ENCODE assay signal across 1 cellular context in the genomic region with DNA sequence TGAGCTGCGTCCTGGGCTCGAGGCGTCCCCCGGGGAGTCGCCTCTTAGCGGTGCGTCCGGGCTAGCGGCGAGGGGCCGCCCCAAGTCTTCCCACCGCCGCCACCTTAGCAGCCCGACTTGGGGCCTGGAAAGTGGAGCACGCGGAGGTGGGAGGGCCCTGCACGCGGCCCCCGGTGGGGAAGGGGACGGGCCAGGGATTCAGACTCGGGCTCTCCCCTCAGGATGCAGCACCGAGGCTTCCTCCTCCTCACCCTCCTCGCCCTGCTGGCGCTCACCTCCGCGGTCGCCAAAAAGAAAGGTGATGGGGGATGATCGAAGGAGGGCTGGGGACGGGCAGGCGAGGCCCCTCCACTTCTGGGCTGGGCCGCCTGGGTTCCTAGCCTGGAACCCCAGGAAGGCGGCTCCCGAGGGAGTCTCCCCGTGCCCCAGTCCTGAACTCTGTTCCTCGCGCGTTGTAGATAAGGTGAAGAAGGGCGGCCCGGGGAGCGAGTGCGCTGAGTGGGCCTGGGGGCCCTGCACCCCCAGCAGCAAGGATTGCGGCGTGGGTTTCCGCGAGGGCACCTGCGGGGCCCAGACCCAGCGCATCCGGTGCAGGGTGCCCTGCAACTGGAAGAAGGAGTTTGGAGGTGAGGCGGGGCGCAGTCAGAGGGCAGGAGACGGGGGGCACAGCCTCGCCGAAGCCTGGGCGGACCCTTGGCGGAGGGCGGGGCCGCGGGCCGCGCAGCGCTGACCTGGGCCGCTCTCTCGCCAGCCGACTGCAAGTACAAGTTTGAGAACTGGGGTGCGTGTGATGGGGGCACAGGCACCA.
TF ChIP-seq lines count a peak whose summit lies in the region.

No MANE protein-coding gene starts in this region.

TF ChIP-seq in K562, 482 proteins besides CTCF, POLR2A, EP300 and RAD21 (continued from another document and continues in another):
- TF ChIP-seq, protein P1, sequence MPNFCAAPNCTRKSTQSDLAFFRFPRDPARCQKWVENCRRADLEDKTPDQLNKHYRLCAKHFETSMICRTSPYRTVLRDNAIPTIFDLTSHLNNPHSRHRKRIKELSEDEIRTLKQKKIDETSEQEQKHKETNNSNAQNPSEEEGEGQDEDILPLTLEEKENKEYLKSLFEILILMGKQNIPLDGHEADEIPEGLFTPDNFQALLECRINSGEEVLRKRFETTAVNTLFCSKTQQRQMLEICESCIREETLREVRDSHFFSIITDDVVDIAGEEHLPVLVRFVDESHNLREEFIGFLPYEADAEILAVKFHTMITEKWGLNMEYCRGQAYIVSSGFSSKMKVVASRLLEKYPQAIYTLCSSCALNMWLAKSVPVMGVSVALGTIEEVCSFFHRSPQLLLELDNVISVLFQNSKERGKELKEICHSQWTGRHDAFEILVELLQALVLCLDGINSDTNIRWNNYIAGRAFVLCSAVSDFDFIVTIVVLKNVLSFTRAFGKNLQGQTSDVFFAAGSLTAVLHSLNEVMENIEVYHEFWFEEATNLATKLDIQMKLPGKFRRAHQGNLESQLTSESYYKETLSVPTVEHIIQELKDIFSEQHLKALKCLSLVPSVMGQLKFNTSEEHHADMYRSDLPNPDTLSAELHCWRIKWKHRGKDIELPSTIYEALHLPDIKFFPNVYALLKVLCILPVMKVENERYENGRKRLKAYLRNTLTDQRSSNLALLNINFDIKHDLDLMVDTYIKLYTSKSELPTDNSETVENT (CRISPR knock-in tag; IDR thresholded peaks at IDR 0.05) = peak; percentile 66; the same call in 1 of the 2 replicates
- TF ChIP-seq TBP (optimal IDR thresholded peaks at IDR 0.05; ENCODE audit: low read depth, low read length) = peak; percentile 46
- TF ChIP-seq ZFPM2 (CRISPR knock-in tag; IDR thresholded peaks at IDR 0.05) = no peak
- TF ChIP-seq GABPB2 (CRISPR knock-in tag; conservative IDR thresholded peaks at IDR 0.05) = no peak
- TF ChIP-seq RNF2 (IDR thresholded peaks at IDR 0.05) = no peak
- peak; percentile 76 for TF ChIP-seq ZFX (CRISPR knock-in tag; IDR thresholded peaks at IDR 0.05)
- no peak for TF ChIP-seq HNRNPLL (IDR thresholded peaks at IDR 0.05; ENCODE audit: low read depth, low read length, poor library complexity, severe bottlenecking)
- no peak for TF ChIP-seq CEBPB (tag; IDR thresholded peaks at IDR 0.05)
- TF ChIP-seq NFRKB (IDR thresholded peaks at IDR 0.05; ENCODE audit: low read depth) = peak; percentile 30; the same call in 1 of the 2 replicates
- TF ChIP-seq HIVEP1 (CRISPR knock-in tag; IDR thresholded peaks at IDR 0.05) = no peak
- peak; percentile 29 for TF ChIP-seq PCBP1 (IDR thresholded peaks at IDR 0.05; ENCODE audit: low read depth, low read length, poor library complexity, severe bottlenecking)
- TF ChIP-seq, protein P2, sequence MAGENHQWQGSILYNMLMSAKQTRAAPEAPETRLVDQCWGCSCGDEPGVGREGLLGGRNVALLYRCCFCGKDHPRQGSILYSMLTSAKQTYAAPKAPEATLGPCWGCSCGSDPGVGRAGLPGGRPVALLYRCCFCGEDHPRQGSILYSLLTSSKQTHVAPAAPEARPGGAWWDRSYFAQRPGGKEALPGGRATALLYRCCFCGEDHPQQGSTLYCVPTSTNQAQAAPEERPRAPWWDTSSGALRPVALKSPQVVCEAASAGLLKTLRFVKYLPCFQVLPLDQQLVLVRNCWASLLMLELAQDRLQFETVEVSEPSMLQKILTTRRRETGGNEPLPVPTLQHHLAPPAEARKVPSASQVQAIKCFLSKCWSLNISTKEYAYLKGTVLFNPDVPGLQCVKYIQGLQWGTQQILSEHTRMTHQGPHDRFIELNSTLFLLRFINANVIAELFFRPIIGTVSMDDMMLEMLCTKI (IDR thresholded peaks at IDR 0.05; ENCODE audit: partially characterized antibody) = no peak
- TF ChIP-seq, protein P3, sequence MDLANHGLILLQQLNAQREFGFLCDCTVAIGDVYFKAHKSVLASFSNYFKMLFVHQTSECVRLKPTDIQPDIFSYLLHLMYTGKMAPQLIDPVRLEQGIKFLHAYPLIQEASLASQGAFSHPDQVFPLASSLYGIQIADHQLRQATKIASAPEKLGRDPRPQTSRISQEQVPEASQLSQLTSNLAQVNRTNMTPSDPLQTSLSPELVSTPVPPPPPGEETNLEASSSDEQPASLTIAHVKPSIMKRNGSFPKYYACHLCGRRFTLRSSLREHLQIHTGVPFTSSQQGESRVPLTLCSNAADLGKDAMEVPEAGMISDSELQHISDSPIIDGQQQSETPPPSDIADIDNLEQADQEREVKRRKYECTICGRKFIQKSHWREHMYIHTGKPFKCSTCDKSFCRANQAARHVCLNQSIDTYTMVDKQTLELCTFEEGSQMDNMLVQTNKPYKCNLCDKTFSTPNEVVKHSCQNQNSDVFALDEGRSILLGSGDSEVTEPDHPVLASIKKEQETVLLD (IDR thresholded peaks at IDR 0.05) = peak; percentile 58
- peak; percentile 75; the same call in 1 of the 2 replicates for TF ChIP-seq RBFOX2 (IDR thresholded peaks at IDR 0.05; ENCODE audit: low read depth, low read length)
- TF ChIP-seq, protein P4, sequence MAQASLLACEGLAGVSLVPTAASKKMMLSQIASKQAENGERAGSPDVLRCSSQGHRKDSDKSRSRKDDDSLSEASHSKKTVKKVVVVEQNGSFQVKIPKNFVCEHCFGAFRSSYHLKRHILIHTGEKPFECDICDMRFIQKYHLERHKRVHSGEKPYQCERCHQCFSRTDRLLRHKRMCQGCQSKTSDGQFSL (CRISPR knock-in tag; IDR thresholded peaks at IDR 0.05) = no peak; the same call in 1 of the 2 replicates
- TF ChIP-seq, protein P4 (tag; IDR thresholded peaks at IDR 0.05) = no peak
- TF ChIP-seq LARP7 (IDR thresholded peaks at IDR 0.05) = no peak
- TF ChIP-seq U2AF1 (optimal IDR thresholded peaks at IDR 0.05; ENCODE audit: low read depth, low read length) = no peak
- TF ChIP-seq E2F5 (CRISPR knock-in tag; IDR thresholded peaks at IDR 0.05) = peak; percentile 12; the same call in 1 of the 2 replicates
- peak; percentile 79 for TF ChIP-seq L3MBTL2 (IDR thresholded peaks at IDR 0.05)
- TF ChIP-seq, protein P5, sequence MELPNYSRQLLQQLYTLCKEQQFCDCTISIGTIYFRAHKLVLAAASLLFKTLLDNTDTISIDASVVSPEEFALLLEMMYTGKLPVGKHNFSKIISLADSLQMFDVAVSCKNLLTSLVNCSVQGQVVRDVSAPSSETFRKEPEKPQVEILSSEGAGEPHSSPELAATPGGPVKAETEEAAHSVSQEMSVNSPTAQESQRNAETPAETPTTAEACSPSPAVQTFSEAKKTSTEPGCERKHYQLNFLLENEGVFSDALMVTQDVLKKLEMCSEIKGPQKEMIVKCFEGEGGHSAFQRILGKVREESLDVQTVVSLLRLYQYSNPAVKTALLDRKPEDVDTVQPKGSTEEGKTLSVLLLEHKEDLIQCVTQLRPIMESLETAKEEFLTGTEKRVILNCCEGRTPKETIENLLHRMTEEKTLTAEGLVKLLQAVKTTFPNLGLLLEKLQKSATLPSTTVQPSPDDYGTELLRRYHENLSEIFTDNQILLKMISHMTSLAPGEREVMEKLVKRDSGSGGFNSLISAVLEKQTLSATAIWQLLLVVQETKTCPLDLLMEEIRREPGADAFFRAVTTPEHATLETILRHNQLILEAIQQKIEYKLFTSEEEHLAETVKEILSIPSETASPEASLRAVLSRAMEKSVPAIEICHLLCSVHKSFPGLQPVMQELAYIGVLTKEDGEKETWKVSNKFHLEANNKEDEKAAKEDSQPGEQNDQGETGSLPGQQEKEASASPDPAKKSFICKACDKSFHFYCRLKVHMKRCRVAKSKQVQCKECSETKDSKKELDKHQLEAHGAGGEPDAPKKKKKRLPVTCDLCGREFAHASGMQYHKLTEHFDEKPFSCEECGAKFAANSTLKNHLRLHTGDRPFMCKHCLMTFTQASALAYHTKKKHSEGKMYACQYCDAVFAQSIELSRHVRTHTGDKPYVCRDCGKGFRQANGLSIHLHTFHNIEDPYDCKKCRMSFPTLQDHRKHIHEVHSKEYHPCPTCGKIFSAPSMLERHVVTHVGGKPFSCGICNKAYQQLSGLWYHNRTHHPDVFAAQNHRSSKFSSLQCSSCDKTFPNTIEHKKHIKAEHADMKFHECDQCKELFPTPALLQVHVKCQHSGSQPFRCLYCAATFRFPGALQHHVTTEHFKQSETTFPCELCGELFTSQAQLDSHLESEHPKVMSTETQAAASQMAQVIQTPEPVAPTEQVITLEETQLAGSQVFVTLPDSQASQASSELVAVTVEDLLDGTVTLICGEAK (IDR thresholded peaks at IDR 0.05) = 0 out of 2 replicates have a peak, but pooled peaks have one; percentile 41
- TF ChIP-seq, protein P5 (CRISPR knock-in tag; IDR thresholded peaks at IDR 0.05) = no peak
- TF ChIP-seq, protein P6, sequence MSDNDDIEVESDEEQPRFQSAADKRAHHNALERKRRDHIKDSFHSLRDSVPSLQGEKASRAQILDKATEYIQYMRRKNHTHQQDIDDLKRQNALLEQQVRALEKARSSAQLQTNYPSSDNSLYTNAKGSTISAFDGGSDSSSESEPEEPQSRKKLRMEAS (CRISPR knock-in tag; IDR thresholded peaks at IDR 0.05) = peak; percentile 75
- no peak for TF ChIP-seq PYGO2 (tag; IDR thresholded peaks at IDR 0.05)
- TF ChIP-seq GABPB1 (CRISPR knock-in tag; IDR thresholded peaks at IDR 0.05) = peak; percentile 68
- TF ChIP-seq ARHGAP35 (IDR thresholded peaks at IDR 0.05; ENCODE audit: partially characterized antibody) = no peak
- no peak for TF ChIP-seq PHTF2 (CRISPR knock-in tag; IDR thresholded peaks at IDR 0.05)
- TF ChIP-seq ZNF239 (CRISPR knock-in tag; IDR thresholded peaks at IDR 0.05) = no peak
- TF ChIP-seq CEBPG (CRISPR knock-in tag; IDR thresholded peaks at IDR 0.05) = no peak
- no peak for TF ChIP-seq CEBPG (tag; conservative IDR thresholded peaks at IDR 0.05 in 1 of 2, IDR thresholded peaks at IDR 0.05 in 1 of 2)
- TF ChIP-seq FIP1L1 (IDR thresholded peaks at IDR 0.05; ENCODE audit: low read depth, low read length, poor library complexity, severe bottlenecking) = peak; percentile 89
